Comparison of ENCODE assay signal across 13 cellular contexts in the genomic region with DNA sequence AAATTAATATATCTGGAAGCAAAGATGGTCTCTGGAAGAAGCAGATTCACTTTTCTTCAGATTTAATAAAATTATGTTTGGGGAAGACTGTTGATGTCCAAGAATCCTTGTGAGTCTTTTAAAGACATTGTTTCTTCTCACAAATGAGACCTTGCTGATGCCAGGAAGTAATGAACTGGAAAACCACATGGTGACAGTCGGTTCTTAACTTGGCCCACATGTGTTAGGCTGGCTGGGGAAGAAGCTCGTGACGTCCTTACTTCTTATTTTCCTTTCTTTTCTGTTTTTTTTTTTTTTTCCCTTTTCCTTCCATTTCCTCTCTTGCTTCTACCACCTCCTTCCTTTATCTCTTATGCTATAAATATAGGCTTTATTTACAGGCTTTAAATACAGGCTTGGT.
DNase-seq lines count a peak whose midpoint lies in the region; TF ChIP-seq lines count a peak whose summit lies in the region.
"Had no signal": no experiment of that assay in that cellular context is flagged by ENCODE, and none has a peak within 500 bp of the region (broad histone marks: within the 10 kb centered on the region; RNA-seq: fewer than 3 reads in every experiment).

No MANE protein-coding gene starts in this region.

- peaks cover 35% of the 10 kb centered on the region for H3K4me1 Mint-ChIP-seq in activated naive CD8-positive, alpha-beta T cell (ENCODE audit: low read depth)
- peaks cover 18% of the 10 kb centered on the region for H3K4me1 Mint-ChIP-seq in activated naive CD8-positive, alpha-beta T cell treated with anti-CD3 and anti-CD28 coated beads for 36 hours
- H3K4me1 Mint-ChIP-seq: B cell had no signal

- H3K4me3 ChIP-seq in GM12865 (ENCODE audit: low read depth, low read length) = no peak overlapping the region

- H3K27ac Mint-ChIP-seq in activated naive CD8-positive, alpha-beta T cell = peak overlapping the region; percentile 47
- no peak overlapping the region for H3K27ac Mint-ChIP-seq in activated naive CD8-positive, alpha-beta T cell treated with anti-CD3 and anti-CD28 coated beads for 36 hours
- H3K27ac Mint-ChIP-seq: B cell, HFFc6 had no signal

- DNase-seq in activated naive CD8-positive, alpha-beta T cell treated with anti-CD3 and anti-CD28 coated beads for 36 hours = no peak
- DNase-seq in GM12865 (ENCODE audit: low read depth) = peak; percentile 17
- peak; percentile 37 for DNase-seq in astrocyte of the hippocampus (ENCODE audit: low read depth, low spot score)
- peak; percentile 54 for DNase-seq in kidney tubule cell (ENCODE audit: low spot score)
- DNase-seq in posterior vena cava (ENCODE audit: low spot score) = no peak
- no peak for DNase-seq in activated effector memory CD4-positive, alpha-beta T cell treated with Interleukin-2 at 50 U/mL for 16 hours
- no peak for DNase-seq in NCI-H2227 treated with DMSO at 0.1 percent for 48 hours (lab: John Stamatoyannopoulos, UW)
- DNase-seq: DMS53, GF-D8, HCEC 1CT, HFFc6 had no signal

- no peak overlapping the region for H3K4me3 Mint-ChIP-seq in activated naive CD8-positive, alpha-beta T cell
- no peak overlapping the region for H3K4me3 Mint-ChIP-seq in activated naive CD8-positive, alpha-beta T cell treated with anti-CD3 and anti-CD28 coated beads for 36 hours
- H3K4me3 Mint-ChIP-seq: B cell, HFFc6 had no signal

- peaks cover 9% of the 10 kb centered on the region for H3K36me3 Mint-ChIP-seq in activated naive CD8-positive, alpha-beta T cell
- H3K36me3 Mint-ChIP-seq in activated naive CD8-positive, alpha-beta T cell treated with anti-CD3 and anti-CD28 coated beads for 36 hours = peaks cover 5% of the 10 kb centered on the region

- TF ChIP-seq CTCF in GM12865 (IDR thresholded peaks at IDR 0.05; ENCODE audit: insufficient read depth, low read depth, low read length, missing control alignments) = no peak

- H3K9me3 Mint-ChIP-seq in activated naive CD8-positive, alpha-beta T cell (ENCODE audit: low read depth) = peaks cover 20% of the 10 kb centered on the region
- H3K9me3 Mint-ChIP-seq in activated naive CD8-positive, alpha-beta T cell treated with anti-CD3 and anti-CD28 coated beads for 36 hours = peaks cover 14% of the 10 kb centered on the region

- intact Hi-C loops in posterior vena cava (cut with DNase I) = no loop called here

- no peaks in the 10 kb centered on the region for H3K27me3 Mint-ChIP-seq in activated naive CD8-positive, alpha-beta T cell
- no peaks in the 10 kb centered on the region for H3K27me3 Mint-ChIP-seq in activated naive CD8-positive, alpha-beta T cell treated with anti-CD3 and anti-CD28 coated beads for 36 hours
- H3K27me3 Mint-ChIP-seq: B cell had no signal

Comparison
In these comparisons a context has a peak if more than half of its experiments do, and no peak if none do; other contexts are left out.
1. DNase-seq: peak in GM12865 (single experiment), astrocyte of the hippocampus (single experiment) and kidney tubule cell (single experiment); none in activated naive CD8-positive, alpha-beta T cell treated with anti-CD3 and anti-CD28 coated beads for 36 hours (single experiment), posterior vena cava (single experiment), activated effector memory CD4-positive, alpha-beta T cell treated with Interleukin-2 at 50 U/mL for 16 hours (single experiment) and NCI-H2227 treated with DMSO at 0.1 percent for 48 hours (single experiment).